In the genomic region with DNA sequence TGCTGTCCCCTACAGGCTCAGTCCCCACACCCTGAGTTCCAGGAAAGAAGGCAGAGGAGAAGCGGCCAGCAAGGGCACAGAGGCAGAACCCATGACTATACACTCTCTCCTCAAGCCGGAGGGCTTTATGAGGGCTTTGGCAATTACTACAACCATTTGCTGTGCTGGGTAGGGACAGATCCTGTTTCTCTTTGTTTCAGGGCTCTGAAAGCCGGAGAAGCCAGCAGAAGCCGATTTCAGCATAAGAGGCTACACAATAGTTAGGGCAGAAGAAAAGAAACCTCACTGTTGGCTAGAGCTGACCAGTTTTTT, we compare ENCODE assay signal across 13 cellular contexts. TPM values are rescaled to one million over a fixed set of nuclear protein-coding genes. Genes with fewer than 3 reads are reported as not detected.
A peak's percentile ranks its signal among the peaks of the same experiment; 100 is the strongest.
DNase-seq lines count a peak whose midpoint lies in the region; ATAC-seq, FAIRE-seq and TF ChIP-seq lines count a peak whose summit lies in the region.
"Had no signal": no experiment of that assay in that cellular context is flagged by ENCODE, and none has a peak within 500 bp of the region (broad histone marks: within the 10 kb centered on the region; RNA-seq: fewer than 3 reads in every experiment).

No MANE protein-coding gene starts in this region.

- H2AFZ ChIP-seq in OCI-LY3 (ENCODE audit: low read depth, low read length), result no peak overlapping the region

- peaks cover 16% of the 10 kb centered on the region for H3K36me3 Mint-ChIP-seq in HFFc6 (ENCODE audit: low read depth)

- no peak for TF ChIP-seq CTCF in HFFc6 (IDR thresholded peaks at IDR 0.05)
- no peak for TF ChIP-seq CTCF in OCI-LY3 (IDR thresholded peaks at IDR 0.05; ENCODE audit: low read depth, low read length)

- H3K4me3 Mint-ChIP-seq in HFFc6, result no peak overlapping the region

- H3K4me3 ChIP-seq in OCI-LY3 (ENCODE audit: low read length), result no peak overlapping the region
- no peak overlapping the region for H3K4me3 ChIP-seq in iPS-20b (ENCODE audit: low read length)
- H3K4me3 ChIP-seq in skeletal muscle tissue (ENCODE audit: low read length in 3 of 3), result no peak overlapping the region

- H3K27me3 ChIP-seq in OCI-LY3 (ENCODE audit: low read depth, low read length), result no peaks in the 10 kb centered on the region
- H3K27me3 ChIP-seq in iPS-20b (ENCODE audit: insufficient read depth, low read length), result no peaks in the 10 kb centered on the region
- H3K27me3 ChIP-seq in skeletal muscle tissue (ENCODE audit: control insufficient read depth in 3 of 3, insufficient read depth in 3 of 3, low read length in 3 of 3), result no peaks in the 10 kb centered on the region

- no peaks in the 10 kb centered on the region for H3K9me3 Mint-ChIP-seq in HFFc6

- peak overlapping the region; percentile 21; the same call in 1 of the 2 replicates for H3K27ac Mint-ChIP-seq in HFFc6

- H3K27ac ChIP-seq in OCI-LY3 (ENCODE audit: low read length) (no peak overlapping the region), iPS-20b (ENCODE audit: low read length) (peak overlapping the region; percentile 34), skeletal muscle tissue (ENCODE audit: low read depth, low read length) (peak overlapping the region; percentile 64)

- ATAC-seq in GM18867 (IDR thresholded peaks at IDR 0.05; ENCODE audit: unreplicated experiment), result no peak

- H3K4me1 ChIP-seq in OCI-LY3 (ENCODE audit: low read length) (peaks cover 20% of the 10 kb centered on the region), iPS-20b (ENCODE audit: insufficient read depth, low read length) (peaks cover 25% of the 10 kb centered on the region; the same call in 1 of the 2 replicates), skeletal muscle tissue (ENCODE audit: control insufficient read depth in 3 of 3, insufficient read depth in 3 of 3, low read length in 3 of 3) (peaks cover 51 to 54% (median 52%) of the 10 kb centered on the region in 3 donors)
- H3K4me1 ChIP-seq: Caco-2 had no signal

- no peaks in the 10 kb centered on the region for H3K9me3 ChIP-seq in OCI-LY3 (ENCODE audit: insufficient read depth, low read length)
- no peaks in the 10 kb centered on the region for H3K9me3 ChIP-seq in iPS-20b (ENCODE audit: insufficient read depth, low read depth, low read length)
- H3K9me3 ChIP-seq in skeletal muscle tissue (ENCODE audit: control insufficient read depth in 3 of 3, low read length in 3 of 3), result no peaks in the 10 kb centered on the region
- H3K9me3 ChIP-seq: Caco-2, SK-N-SH had no signal

- no peak overlapping the region for H3K9ac ChIP-seq in OCI-LY3 (ENCODE audit: low read length)
- H3K9ac ChIP-seq in iPS-20b (ENCODE audit: low read depth, low read length), result peak overlapping the region; percentile 26; the same call in 1 of the 2 replicates
- H3K9ac ChIP-seq in skeletal muscle tissue (ENCODE audit: low read depth in 1 of 3, low read length in 3 of 3), result peak overlapping the region in 2 of 3 donors; percentile 40 to 61
- H3K9ac ChIP-seq: SK-N-SH had no signal

- no peaks in the 10 kb centered on the region for H4K20me1 ChIP-seq in OCI-LY3 (ENCODE audit: insufficient read depth, low read length)

- H3K79me2 ChIP-seq in OCI-LY3 (ENCODE audit: low read length), result no peaks in the 10 kb centered on the region

- no peak for DNase-seq in HFFc6
- DNase-seq in HTR-8/SVneo (ENCODE audit: insufficient read length, low spot score), result no peak
- DNase-seq in NCI-H510A (lab: John Stamatoyannopoulos, UW), result no peak
- DNase-seq in effector CD4-positive, alpha-beta T cell, result no peak
- DNase-seq: aorta, Caco-2, NCI-H345, SK-N-SH had no signal

- H3K4me2 ChIP-seq in OCI-LY3 (ENCODE audit: low read length), result 0 out of 2 replicates have a peak overlapping the region, but pooled peaks have one; percentile 48
- H3K4me2 ChIP-seq: SK-N-SH had no signal

- no peak for FAIRE-seq in HTR-8/SVneo (lab: Jason Lieb, UNC)
- FAIRE-seq: GM19239 had no signal

- H3K27me3 Mint-ChIP-seq in HFFc6 (ENCODE audit: insufficient read depth), result peaks cover 1% of the 10 kb centered on the region

- H3K36me3 ChIP-seq in OCI-LY3 (replicated peaks; ENCODE audit: low read depth, low read length) (peaks cover 13% of the 10 kb centered on the region), iPS-20b (ENCODE audit: insufficient read depth, low read depth, low read length) (peaks cover 38% of the 10 kb centered on the region), skeletal muscle tissue (ENCODE audit: control insufficient read depth in 3 of 3, insufficient read depth in 3 of 3, low read length in 3 of 3) (peaks cover 25 to 41% (median 39%) of the 10 kb centered on the region in 3 donors)

- peaks cover 33% of the 10 kb centered on the region for H3K4me1 Mint-ChIP-seq in HFFc6 (ENCODE audit: low read depth)

RNA-seq across cellular contexts. Expression of a gene that starts 13.9 kb away (rescaled TPM):
- total RNA-seq in HFFc6 (2021; fragmentation: NEBNext Ultra II Directional; extraction: Animal tissue kit (Norgen Biotek cat#: 25700)), result 1 to 10 TPM; 2.3 to 3.3 (median 2.9) TPM
- under 0.01 TPM for total RNA-seq in skeletal muscle tissue

RNA-seq across cellular contexts. Expression of a gene that starts 23.2 kb away (rescaled TPM):
- total RNA-seq in HFFc6 (2021; fragmentation: NEBNext Ultra II Directional; extraction: Animal tissue kit (Norgen Biotek cat#: 25700)), result not detected
- not detected for total RNA-seq in skeletal muscle tissue
- total RNA-seq: aorta, Caco-2 had no signal

RNA-seq across cellular contexts. Expression of a gene that starts 31.7 kb away (rescaled TPM):
- not detected for total RNA-seq in HFFc6 (2021; fragmentation: NEBNext Ultra II Directional; extraction: Animal tissue kit (Norgen Biotek cat#: 25700))
- total RNA-seq in skeletal muscle tissue, result not detected
- total RNA-seq: Caco-2 had no signal

RNA-seq across cellular contexts. Expression of a gene that starts 39.5 kb away (rescaled TPM):
- 10 to 100 TPM; 22.6 to 30.8 (median 27.7) TPM for total RNA-seq in HFFc6 (2021; fragmentation: NEBNext Ultra II Directional; extraction: Animal tissue kit (Norgen Biotek cat#: 25700))
- 4.2 TPM for total RNA-seq in skeletal muscle tissue
